33 cellular contexts compared by ENCODE assay signal in the genomic region with DNA sequence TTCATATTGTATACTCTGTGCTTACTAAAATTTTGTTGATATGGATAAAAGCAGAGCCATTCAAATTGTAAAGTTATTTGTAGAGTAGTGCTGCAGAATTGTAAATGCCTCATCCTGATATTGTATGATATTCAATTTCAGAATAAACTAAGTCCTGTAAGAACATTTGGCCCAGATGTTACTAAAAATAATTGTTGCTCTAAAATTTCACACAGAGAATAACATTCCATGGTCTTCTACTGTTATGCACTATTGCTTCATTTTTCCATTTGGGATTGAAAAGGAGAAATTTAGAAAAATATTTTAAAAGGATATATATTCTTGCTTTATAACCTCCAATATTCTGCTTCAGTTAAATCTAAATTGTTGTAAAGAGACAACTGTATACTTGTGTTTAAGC.
"Had no signal": no experiment of that assay in that cellular context is flagged by ENCODE, and none has a peak within 500 bp of the region (broad histone marks: within the 10 kb centered on the region; RNA-seq: fewer than 3 reads in every experiment).

No MANE protein-coding gene starts in this region.

- H3K4me3 Mint-ChIP-seq: activated B cell treated with CpG ODN at 0.5 μM for 24 hours; activated CD4-positive, alpha-beta memory T cell treated with anti-CD3 and anti-CD28 coated beads, Interleukin-2, amount 10 ng/mL, durations not matched to agents 7 days and 5 days; activated CD4-positive, alpha-beta T cell treated with anti-CD3 and anti-CD28 coated beads for 36 hours; activated CD4-positive, alpha-beta T cell treated with anti-CD3 and anti-CD28 coated beads, Interleukin-2, amount 10 ng/mL, durations not matched to agents 7 days and 5 days; activated CD8-positive, alpha-beta memory T cell treated with anti-CD3 and anti-CD28 coated beads, Interleukin-2, amount 10 ng/mL, durations not matched to agents 7 days and 5 days; activated CD8-positive, alpha-beta T cell treated with anti-CD3 and anti-CD28 coated beads, Interleukin-2, amount 10 ng/mL, durations not matched to agents 7 days and 5 days; activated naive CD4-positive, alpha-beta T cell treated with anti-CD3 and anti-CD28 coated beads, Interleukin-2, amount 10 ng/mL, durations not matched to agents 7 days and 5 days; activated naive CD4-positive, alpha-beta T cell treated with anti-CD3 and anti-CD28 coated beads, Interleukin-2, amount 50 U/mL, for 24 hours; activated naive CD8-positive, alpha-beta T cell; activated naive CD8-positive, alpha-beta T cell treated with anti-CD3 and anti-CD28 coated beads, Interleukin-2, amount 10 ng/mL, durations not matched to agents 7 days and 5 days; activated naive CD8-positive, alpha-beta T cell treated with anti-CD3 and anti-CD28 coated beads, Interleukin-2, amount 50 U/mL, for 24 hours; activated T-cell treated with anti-CD3 and anti-CD28 coated beads, Interleukin-2, amount 50 U/mL, for 24 hours; T-helper 1 cell treated with Interleukin-12 subunit alpha and Interleukin-12 subunit beta and Interleukin-4 antibody, amounts not matched to agents 30 μg/mL and 1 μg/mL, for 36 hours; T-helper 2 cell treated with Interferon-gamma antibody and Interleukin-4, amounts not matched to agents 5 μg/mL and 100 μg/mL, for 36 hours had no signal

- H3K4me1 Mint-ChIP-seq: activated B cell treated with CpG ODN at 0.5 μM for 24 hours; activated CD4-positive, alpha-beta memory T cell treated with anti-CD3 and anti-CD28 coated beads, Interleukin-2, amount 10 ng/mL, durations not matched to agents 7 days and 5 days; activated CD4-positive, alpha-beta T cell treated with anti-CD3 and anti-CD28 coated beads for 36 hours; activated CD4-positive, alpha-beta T cell treated with anti-CD3 and anti-CD28 coated beads, Interleukin-2, amount 10 ng/mL, durations not matched to agents 7 days and 5 days; activated CD8-positive, alpha-beta memory T cell treated with anti-CD3 and anti-CD28 coated beads, Interleukin-2, amount 10 ng/mL, durations not matched to agents 7 days and 5 days; activated naive CD4-positive, alpha-beta T cell treated with anti-CD3 and anti-CD28 coated beads, Interleukin-2, amount 10 ng/mL, durations not matched to agents 7 days and 5 days; activated naive CD4-positive, alpha-beta T cell treated with anti-CD3 and anti-CD28 coated beads, Interleukin-2, amount 50 U/mL, for 24 hours; activated naive CD8-positive, alpha-beta T cell treated with anti-CD3 and anti-CD28 coated beads, Interleukin-2, amount 10 ng/mL, durations not matched to agents 7 days and 5 days; activated naive CD8-positive, alpha-beta T cell treated with anti-CD3 and anti-CD28 coated beads, Interleukin-2, amount 50 U/mL, for 24 hours had no signal

- H3K36me3 Mint-ChIP-seq: activated naive CD4-positive, alpha-beta T cell treated with anti-CD3 and anti-CD28 coated beads, Interleukin-2, amount 10 ng/mL, durations not matched to agents 7 days and 5 days; activated naive CD4-positive, alpha-beta T cell treated with anti-CD3 and anti-CD28 coated beads, Interleukin-2, amount 50 U/mL, for 24 hours; activated naive CD8-positive, alpha-beta T cell; activated naive CD8-positive, alpha-beta T cell treated with anti-CD3 and anti-CD28 coated beads, Interleukin-2, amount 10 ng/mL, durations not matched to agents 7 days and 5 days had no signal

- H3K27me3 Mint-ChIP-seq: activated B cell treated with CpG ODN at 0.5 μM for 24 hours; activated CD4-positive, alpha-beta memory T cell treated with anti-CD3 and anti-CD28 coated beads, Interleukin-2, amount 10 ng/mL, durations not matched to agents 7 days and 5 days; activated CD4-positive, alpha-beta T cell treated with anti-CD3 and anti-CD28 coated beads for 36 hours; activated naive CD4-positive, alpha-beta T cell treated with anti-CD3 and anti-CD28 coated beads, Interleukin-2, amount 10 ng/mL, durations not matched to agents 7 days and 5 days; activated naive CD4-positive, alpha-beta T cell treated with anti-CD3 and anti-CD28 coated beads, Interleukin-2, amount 50 U/mL, for 24 hours; activated naive CD8-positive, alpha-beta T cell treated with anti-CD3 and anti-CD28 coated beads, Interleukin-2, amount 50 U/mL, for 24 hours had no signal

- DNase-seq: activated B cell treated with CpG ODN at 0.5 μM for 24 hours; activated CD4-positive, alpha-beta memory T cell treated with anti-CD3 and anti-CD28 coated beads, Interleukin-2, amount 10 ng/mL, durations not matched to agents 7 days and 5 days; activated CD4-positive, alpha-beta T cell treated with anti-CD3 and anti-CD28 coated beads for 1 hour; activated CD4-positive, alpha-beta T cell treated with anti-CD3 and anti-CD28 coated beads for 36 hours; activated CD4-positive, alpha-beta T cell treated with anti-CD3 and anti-CD28 coated beads for 48 hours; activated CD4-positive, alpha-beta T cell treated with anti-CD3 and anti-CD28 coated beads, Interleukin-2, amount 10 ng/mL, durations not matched to agents 7 days and 5 days; activated CD4-positive, alpha-beta T cell treated with anti-CD3 and anti-CD28 coated beads, Interleukin-2, amount 50 U/mL, for 48 hours; activated CD8-positive, alpha-beta memory T cell treated with anti-CD3 and anti-CD28 coated beads for 24 hours; activated CD8-positive, alpha-beta memory T cell treated with anti-CD3 and anti-CD28 coated beads, Interleukin-2, amount 10 ng/mL, durations not matched to agents 7 days and 5 days; activated CD8-positive, alpha-beta memory T cell treated with anti-CD3 and anti-CD28 coated beads, Interleukin-2, amount 50 U/mL, for 48 hours; activated CD8-positive, alpha-beta T cell treated with anti-CD3 and anti-CD28 coated beads, Interleukin-2, amount 10 ng/mL, durations not matched to agents 7 days and 5 days; activated effector memory CD4-positive, alpha-beta T cell treated with Interleukin-2 at 50 U/mL for 16 hours; activated gamma-delta T cell; activated naive CD4-positive, alpha-beta T cell treated with anti-CD3 and anti-CD28 coated beads, Interleukin-2, amount 10 ng/mL, durations not matched to agents 7 days and 5 days; activated naive CD4-positive, alpha-beta T cell treated with Interleukin-2 at 50 U/mL for 16 hours; activated naive CD8-positive, alpha-beta T cell treated with anti-CD3 and anti-CD28 coated beads, Interleukin-2, amount 10 ng/mL, durations not matched to agents 7 days and 5 days; activated naive CD8-positive, alpha-beta T cell treated with anti-CD3 and anti-CD28 coated beads, Interleukin-2, amount 50 U/mL, for 24 hours; activated T-cell treated with anti-CD3 and anti-CD28 coated beads, Interleukin-2, amount 50 U/mL, for 24 hours; activated T-cell treated with anti-CD3 and anti-CD28 coated beads, Interleukin-2, amount 50 U/mL, for 48 hours; adrenal gland; amniotic stem cell; aorta; body of pancreas; brain microvascular endothelial cell; central memory CD4-positive, alpha-beta T cell; T-helper 1 cell; T-helper 2 cell; T-helper 9 cell had no signal

- H3K27ac Mint-ChIP-seq: activated B cell treated with CpG ODN at 0.5 μM for 24 hours; activated CD4-positive, alpha-beta memory T cell treated with anti-CD3 and anti-CD28 coated beads, Interleukin-2, amount 10 ng/mL, durations not matched to agents 7 days and 5 days; activated CD4-positive, alpha-beta T cell treated with anti-CD3 and anti-CD28 coated beads for 36 hours; activated CD4-positive, alpha-beta T cell treated with anti-CD3 and anti-CD28 coated beads, Interleukin-2, amount 10 ng/mL, durations not matched to agents 7 days and 5 days; activated CD8-positive, alpha-beta memory T cell treated with anti-CD3 and anti-CD28 coated beads, Interleukin-2, amount 10 ng/mL, durations not matched to agents 7 days and 5 days; activated CD8-positive, alpha-beta T cell treated with anti-CD3 and anti-CD28 coated beads, Interleukin-2, amount 10 ng/mL, durations not matched to agents 7 days and 5 days; activated naive CD4-positive, alpha-beta T cell treated with anti-CD3 and anti-CD28 coated beads, Interleukin-2, amount 10 ng/mL, durations not matched to agents 7 days and 5 days; activated naive CD4-positive, alpha-beta T cell treated with anti-CD3 and anti-CD28 coated beads, Interleukin-2, amount 50 U/mL, for 24 hours; activated naive CD8-positive, alpha-beta T cell; activated naive CD8-positive, alpha-beta T cell treated with anti-CD3 and anti-CD28 coated beads, Interleukin-2, amount 10 ng/mL, durations not matched to agents 7 days and 5 days; activated naive CD8-positive, alpha-beta T cell treated with anti-CD3 and anti-CD28 coated beads, Interleukin-2, amount 50 U/mL, for 24 hours; activated T-cell treated with anti-CD3 and anti-CD28 coated beads, Interleukin-2, amount 50 U/mL, for 24 hours; activated T-helper 2 cell treated with anti-CD3 and anti-CD28 coated beads, Interferon-gamma antibody, Interleukin-2, Interleukin-4, amounts not matched to agents 10 μg/mL and 5 μg/mL and 100 μg/mL, durations not matched to agents 14 hours and 24 hours and 36 hours; T-helper 1 cell treated with Interleukin-12 subunit alpha and Interleukin-12 subunit beta and Interleukin-4 antibody, amounts not matched to agents 30 μg/mL and 1 μg/mL, for 36 hours; T-helper 2 cell treated with Interferon-gamma antibody and Interleukin-4, amounts not matched to agents 5 μg/mL and 100 μg/mL, for 36 hours had no signal

- H3K9me3 Mint-ChIP-seq: activated naive CD4-positive, alpha-beta T cell treated with anti-CD3 and anti-CD28 coated beads, Interleukin-2, amount 50 U/mL, for 24 hours; T-helper 1 cell treated with Interleukin-12 subunit alpha and Interleukin-12 subunit beta and Interleukin-4 antibody, amounts not matched to agents 30 μg/mL and 1 μg/mL, for 36 hours had no signal
